In the genomic region with DNA sequence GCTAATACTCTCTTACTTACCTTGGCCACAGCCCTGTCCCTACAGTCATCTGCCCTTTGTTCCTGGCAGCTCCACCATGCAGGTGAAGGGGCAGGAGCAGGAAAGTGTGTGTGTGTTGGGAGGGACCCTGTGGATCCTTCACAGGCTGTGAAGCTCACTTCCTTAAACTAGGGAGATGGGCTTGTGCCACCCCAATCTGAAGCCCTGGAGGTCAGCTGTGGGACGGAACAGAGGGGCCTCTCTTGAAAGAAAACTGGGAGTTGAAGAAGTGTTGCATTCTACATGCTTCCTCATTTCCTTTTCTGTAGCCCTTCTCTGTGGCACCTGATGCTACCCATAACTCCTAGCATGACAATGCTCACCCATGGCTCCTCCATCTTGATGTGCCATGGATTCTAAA, we compare ENCODE assay signal across 24 cellular contexts. TPM values are rescaled to one million over a fixed set of nuclear protein-coding genes. Genes with fewer than 3 reads are reported as not detected.
DNase-seq lines count a peak whose midpoint lies in the region; ATAC-seq and TF ChIP-seq lines count a peak whose summit lies in the region.
"Had no signal": no experiment of that assay in that cellular context is flagged by ENCODE, and none has a peak within 500 bp of the region (broad histone marks: within the 10 kb centered on the region; RNA-seq: fewer than 3 reads in every experiment).

No MANE protein-coding gene starts in this region.

- POLR2A ChIA-PET in activated CD8-positive, alpha-beta T cell treated with anti-CD3 and anti-CD28 coated beads, Interleukin-2, amount 10 ng/mL, durations not matched to agents 7 days and 5 days (lab: Charles Lee): interaction anchor here (0.7 to 3.3 kb wide), 3 partner anchors 10 to 43 kb away, joined by 3 to 15 read pairs (median 6); partner anchors contain the start of genes FEN1 and TMEM258
- POLR2A ChIA-PET in activated CD8-positive, alpha-beta T cell treated with anti-CD3 and anti-CD28 coated beads for 36 hours (lab: Charles Lee): interaction anchor here (2.4 to 13.6 kb wide), 3 partner anchors 8 to 12 kb away, joined by 16 to 119 read pairs (median 18); partner anchors contain the start of genes FADS1, FEN1 and TMEM258

- H4K20me1 ChIP-seq in mammary epithelial cell (ENCODE audit: insufficient read depth, low read length): no peaks in the 10 kb centered on the region

- ATAC-seq in activated CD8-positive, alpha-beta T cell treated with anti-CD3 and anti-CD28 coated beads, Interleukin-2, amount 10 ng/mL, durations not matched to agents 7 days and 5 days: no peak
- ATAC-seq in activated CD8-positive, alpha-beta T cell treated with anti-CD3 and anti-CD28 coated beads for 36 hours: no peak
- ATAC-seq in HG02642 (IDR thresholded peaks at IDR 0.05; ENCODE audit: poor library complexity, unreplicated experiment): no peak
- ATAC-seq: A549, HCT116, PC-3 had no signal

- no peaks in the 10 kb centered on the region for H3K27me3 ChIP-seq in mammary epithelial cell (ENCODE audit: insufficient read depth, low read length)
- H3K27me3 ChIP-seq: BE2C had no signal

- H3K4me3 ChIP-seq in mammary epithelial cell (replicated peaks in 1 of 3; ENCODE audit: insufficient read depth in 1 of 3, low read depth in 2 of 3, low read length in 3 of 3): no peak overlapping the region
- H3K4me3 ChIP-seq: A549 had no signal

- H2AFZ ChIP-seq in mammary epithelial cell (ENCODE audit: low read depth, low read length): no peak overlapping the region

- dilution Hi-C loops in mammary epithelial cell (cut with HindIII; ENCODE audit: low sequenced_read_pairs): no loop called here

- H3K36me3 ChIP-seq in mammary epithelial cell (ENCODE audit: insufficient read depth, low read length): peaks cover 25% of the 10 kb centered on the region

- H3K79me2 ChIP-seq in mammary epithelial cell (ENCODE audit: insufficient read depth, low read length): peaks cover 16% of the 10 kb centered on the region

- intact Hi-C loops in activated CD8-positive, alpha-beta T cell treated with anti-CD3 and anti-CD28 coated beads for 36 hours (cut with micrococcal nuclease): no loop called here
- intact Hi-C loops in activated T-helper 1 cell treated with anti-CD3 and anti-CD28 coated beads, Interleukin-12 subunit alpha, Interleukin-12 subunit beta, Interleukin-2, Interleukin-4 antibody, amounts not matched to agents 30 ng/mL and 10 ng/mL and 1 ng/mL, durations not matched to agents 14 hours and 24 hours and 36 hours (cut with micrococcal nuclease): no loop called here
- intact Hi-C loops in mammary epithelial cell (cut with micrococcal nuclease): no loop called here

- no peak overlapping the region for H3K4me3 Mint-ChIP-seq in activated CD8-positive, alpha-beta T cell treated with anti-CD3 and anti-CD28 coated beads, Interleukin-2, amount 10 ng/mL, durations not matched to agents 7 days and 5 days
- no peak overlapping the region for H3K4me3 Mint-ChIP-seq in activated CD8-positive, alpha-beta T cell treated with anti-CD3 and anti-CD28 coated beads for 36 hours
- no peak overlapping the region for H3K4me3 Mint-ChIP-seq in activated T-helper 1 cell treated with anti-CD3 and anti-CD28 coated beads, Interleukin-12 subunit alpha, Interleukin-12 subunit beta, Interleukin-2, Interleukin-4 antibody, amounts not matched to agents 30 ng/mL and 10 ng/mL and 1 ng/mL, durations not matched to agents 14 hours and 24 hours and 36 hours
- peak overlapping the region; percentile 25 for H3K4me3 Mint-ChIP-seq in glutamatergic neuron (ENCODE audit: unreplicated experiment)

- no peak for TF ChIP-seq CTCF in activated CD8-positive, alpha-beta T cell treated with anti-CD3 and anti-CD28 coated beads for 36 hours (IDR thresholded peaks at IDR 0.05)
- no peak for TF ChIP-seq CTCF in glutamatergic neuron (IDR thresholded peaks at IDR 0.05; ENCODE audit: partially characterized antibody, unreplicated experiment)
- TF ChIP-seq CTCF in mammary epithelial cell (conservative IDR thresholded peaks at IDR 0.05 in 1 of 2, IDR thresholded peaks at IDR 0.05 in 1 of 2; ENCODE audit: extremely low read depth in 1 of 2, insufficient read depth in 1 of 2, low read depth in 1 of 2, low read length in 2 of 2): no peak

- H3K27ac Mint-ChIP-seq in activated CD8-positive, alpha-beta T cell treated with anti-CD3 and anti-CD28 coated beads, Interleukin-2, amount 10 ng/mL, durations not matched to agents 7 days and 5 days: peak overlapping the region; percentile 42
- H3K27ac Mint-ChIP-seq in activated CD8-positive, alpha-beta T cell treated with anti-CD3 and anti-CD28 coated beads for 36 hours: no peak overlapping the region
- H3K27ac Mint-ChIP-seq in activated T-helper 1 cell treated with anti-CD3 and anti-CD28 coated beads, Interleukin-12 subunit alpha, Interleukin-12 subunit beta, Interleukin-2, Interleukin-4 antibody, amounts not matched to agents 30 ng/mL and 10 ng/mL and 1 ng/mL, durations not matched to agents 14 hours and 24 hours and 36 hours: peak overlapping the region; percentile 32
- no peak overlapping the region for H3K27ac Mint-ChIP-seq in glutamatergic neuron (ENCODE audit: unreplicated experiment)

- no peaks in the 10 kb centered on the region for H3K9me3 ChIP-seq in mammary epithelial cell (replicated peaks; ENCODE audit: insufficient read depth, low read length)
- H3K9me3 ChIP-seq: A549, BE2C, Caco-2, SK-N-SH had no signal

- H3K9ac ChIP-seq in mammary epithelial cell (ENCODE audit: insufficient read depth, low read length): no peak overlapping the region
- H3K9ac ChIP-seq: SK-N-SH had no signal

- H3K36me3 Mint-ChIP-seq in activated CD8-positive, alpha-beta T cell treated with anti-CD3 and anti-CD28 coated beads, Interleukin-2, amount 10 ng/mL, durations not matched to agents 7 days and 5 days (ENCODE audit: low read depth): peaks cover 69% of the 10 kb centered on the region
- H3K36me3 Mint-ChIP-seq in activated CD8-positive, alpha-beta T cell treated with anti-CD3 and anti-CD28 coated beads for 36 hours (ENCODE audit: low read depth): peaks cover 41% of the 10 kb centered on the region
- peaks cover 62% of the 10 kb centered on the region for H3K36me3 Mint-ChIP-seq in activated T-helper 1 cell treated with anti-CD3 and anti-CD28 coated beads, Interleukin-12 subunit alpha, Interleukin-12 subunit beta, Interleukin-2, Interleukin-4 antibody, amounts not matched to agents 30 ng/mL and 10 ng/mL and 1 ng/mL, durations not matched to agents 14 hours and 24 hours and 36 hours (ENCODE audit: low read depth)
- H3K36me3 Mint-ChIP-seq in glutamatergic neuron (ENCODE audit: unreplicated experiment): no peaks in the 10 kb centered on the region

- no peaks in the 10 kb centered on the region for H3K27me3 Mint-ChIP-seq in activated CD8-positive, alpha-beta T cell treated with anti-CD3 and anti-CD28 coated beads, Interleukin-2, amount 10 ng/mL, durations not matched to agents 7 days and 5 days (ENCODE audit: low read depth)
- H3K27me3 Mint-ChIP-seq in activated CD8-positive, alpha-beta T cell treated with anti-CD3 and anti-CD28 coated beads for 36 hours: no peaks in the 10 kb centered on the region
- no peaks in the 10 kb centered on the region for H3K27me3 Mint-ChIP-seq in activated T-helper 1 cell treated with anti-CD3 and anti-CD28 coated beads, Interleukin-12 subunit alpha, Interleukin-12 subunit beta, Interleukin-2, Interleukin-4 antibody, amounts not matched to agents 30 ng/mL and 10 ng/mL and 1 ng/mL, durations not matched to agents 14 hours and 24 hours and 36 hours (ENCODE audit: insufficient read depth)
- H3K27me3 Mint-ChIP-seq in glutamatergic neuron (ENCODE audit: unreplicated experiment): peaks cover 10% of the 10 kb centered on the region
- H3K27me3 Mint-ChIP-seq: CD4-positive, CD25-positive, alpha-beta regulatory T cell had no signal

- no TSS peak for BruUV-seq in mammary epithelial cell (replicated peaks; lab: Mats Ljungman, UMichigan)

- in situ Hi-C loops in mammary epithelial cell (cut with MboI; ENCODE audit: low sequenced_read_pairs in 2 of 2): no loop called here

- peaks cover 4% of the 10 kb centered on the region for H3K4me1 Mint-ChIP-seq in activated CD8-positive, alpha-beta T cell treated with anti-CD3 and anti-CD28 coated beads, Interleukin-2, amount 10 ng/mL, durations not matched to agents 7 days and 5 days (ENCODE audit: low read depth)
- no peaks in the 10 kb centered on the region for H3K4me1 Mint-ChIP-seq in activated CD8-positive, alpha-beta T cell treated with anti-CD3 and anti-CD28 coated beads for 36 hours (ENCODE audit: low read depth)
- peaks cover 5% of the 10 kb centered on the region for H3K4me1 Mint-ChIP-seq in activated T-helper 1 cell treated with anti-CD3 and anti-CD28 coated beads, Interleukin-12 subunit alpha, Interleukin-12 subunit beta, Interleukin-2, Interleukin-4 antibody, amounts not matched to agents 30 ng/mL and 10 ng/mL and 1 ng/mL, durations not matched to agents 14 hours and 24 hours and 36 hours (ENCODE audit: low read depth)
- H3K4me1 Mint-ChIP-seq in glutamatergic neuron (ENCODE audit: low read depth, unreplicated experiment): no peaks in the 10 kb centered on the region

- H3K9me3 Mint-ChIP-seq in activated CD8-positive, alpha-beta T cell treated with anti-CD3 and anti-CD28 coated beads, Interleukin-2, amount 10 ng/mL, durations not matched to agents 7 days and 5 days (ENCODE audit: insufficient read depth): no peaks in the 10 kb centered on the region
- H3K9me3 Mint-ChIP-seq in activated CD8-positive, alpha-beta T cell treated with anti-CD3 and anti-CD28 coated beads for 36 hours: no peaks in the 10 kb centered on the region
- H3K9me3 Mint-ChIP-seq in activated T-helper 1 cell treated with anti-CD3 and anti-CD28 coated beads, Interleukin-12 subunit alpha, Interleukin-12 subunit beta, Interleukin-2, Interleukin-4 antibody, amounts not matched to agents 30 ng/mL and 10 ng/mL and 1 ng/mL, durations not matched to agents 14 hours and 24 hours and 36 hours: no peaks in the 10 kb centered on the region
- no peaks in the 10 kb centered on the region for H3K9me3 Mint-ChIP-seq in glutamatergic neuron (ENCODE audit: unreplicated experiment)
- H3K9me3 Mint-ChIP-seq: CD4-positive, CD25-positive, alpha-beta regulatory T cell had no signal

- H3K4me1 ChIP-seq in mammary epithelial cell (ENCODE audit: insufficient read depth, low read length): no peaks in the 10 kb centered on the region

- WGBS in mammary epithelial cell (ENCODE audit: low coverage, missing lambda C conversion rate): 100% methylated on average over 1 of the region's 1 CpG

- no peak overlapping the region for H3K4me2 ChIP-seq in mammary epithelial cell (ENCODE audit: insufficient read depth, low read depth, low read length)
- H3K4me2 ChIP-seq: A549, SK-N-SH had no signal

- CTCF ChIA-PET in activated CD8-positive, alpha-beta T cell treated with anti-CD3 and anti-CD28 coated beads, Interleukin-2, amount 10 ng/mL, durations not matched to agents 7 days and 5 days (lab: Charles Lee): interaction anchor here (0.9 to 4.3 kb wide), 3 partner anchors 9 to 277 kb away, joined by 3 to 43 read pairs (median 5); no protein-coding TSS in a partner anchor
- CTCF ChIA-PET in activated CD8-positive, alpha-beta T cell treated with anti-CD3 and anti-CD28 coated beads for 36 hours (lab: Charles Lee): interaction anchor here (1.0 to 4.2 kb wide), 3 partner anchors 9 to 14 kb away, joined by 4 to 44 read pairs (median 8); no protein-coding TSS in a partner anchor
- CTCF ChIA-PET in mammary epithelial cell (lab: Charles Lee; ENCODE audit: low non-redundant PET): no interaction called here

- DNase-seq in activated CD8-positive, alpha-beta T cell treated with anti-CD3 and anti-CD28 coated beads, Interleukin-2, amount 10 ng/mL, durations not matched to agents 7 days and 5 days: no peak
- DNase-seq in activated CD8-positive, alpha-beta T cell treated with anti-CD3 and anti-CD28 coated beads for 36 hours: no peak
- no peak for DNase-seq in activated T-helper 1 cell treated with anti-CD3 and anti-CD28 coated beads, Interleukin-12 subunit alpha, Interleukin-12 subunit beta, Interleukin-2, Interleukin-4 antibody, amounts not matched to agents 30 ng/mL and 10 ng/mL and 1 ng/mL, durations not matched to agents 14 hours and 24 hours and 36 hours (ENCODE audit: low spot score)
- DNase-seq in glutamatergic neuron (no peak), mammary epithelial cell (no peak)
- no peak for DNase-seq in stimulated activated CD8-positive, alpha-beta memory T cell treated with anti-CD3 and anti-CD28 coated beads, Interleukin-4, amount 100 ng/mL, for 48 hours
- DNase-seq: BE2C; Caco-2; CD4-positive, CD25-positive, alpha-beta regulatory T cell; DMS 273 treated with DMSO at 0.1 percent for 48 hours; DMS79 treated with DMSO at 0.1 percent for 48 hours; IMR-90; NCI-H1048; NCI-H1417 treated with DMSO at 0.1 percent for 48 hours; NCI-H187; NCI-H2107; NCI-H446 treated with DMSO at 0.1 percent for 48 hours; NCI-H526 treated with DMSO at 0.1 percent for 48 hours; PC-3; SHP77; SK-N-SH had no signal

- H3K27ac ChIP-seq in mammary epithelial cell (ENCODE audit: insufficient read depth, low read depth, low read length): no peak overlapping the region
- H3K27ac ChIP-seq: A549 had no signal

RNA-seq across cellular contexts. Expression of gene FADS1, which starts 11.7 kb away (rescaled TPM):
- 10 to 100 TPM; 84.1 to 92.8 TPM for total RNA-seq in activated CD8-positive, alpha-beta T cell treated with anti-CD3 and anti-CD28 coated beads, Interleukin-2, amount 10 ng/mL, durations not matched to agents 7 days and 5 days
- 10 to 100 TPM; 33.9 to 34.4 TPM for total RNA-seq in activated CD8-positive, alpha-beta T cell treated with anti-CD3 and anti-CD28 coated beads for 36 hours
- 92.3 and 97.7 TPM in 2 replicates for total RNA-seq in activated T-helper 1 cell treated with anti-CD3 and anti-CD28 coated beads, Interleukin-12 subunit alpha, Interleukin-12 subunit beta, Interleukin-2, Interleukin-4 antibody, amounts not matched to agents 30 ng/mL and 10 ng/mL and 1 ng/mL, durations not matched to agents 14 hours and 24 hours and 36 hours
- total RNA-seq in glutamatergic neuron (ENCODE audit: unreplicated experiment) (155 TPM), mammary epithelial cell (10 to 100 TPM; 32.9 to 38.8 TPM)
- 56.1 TPM for polyA plus RNA-seq in mammary epithelial cell
- polyA minus RNA-seq in mammary epithelial cell: 31.0 TPM

RNA-seq across cellular contexts. Expression of gene FEN1, which starts 12.4 kb away (rescaled TPM):
- total RNA-seq in activated CD8-positive, alpha-beta T cell treated with anti-CD3 and anti-CD28 coated beads, Interleukin-2, amount 10 ng/mL, durations not matched to agents 7 days and 5 days: 100 to 1,000 TPM; 146 TPM
- total RNA-seq in activated CD8-positive, alpha-beta T cell treated with anti-CD3 and anti-CD28 coated beads for 36 hours: 100 to 1,000 TPM; 109 to 114 TPM
- 147 and 149 TPM in 2 replicates for total RNA-seq in activated T-helper 1 cell treated with anti-CD3 and anti-CD28 coated beads, Interleukin-12 subunit alpha, Interleukin-12 subunit beta, Interleukin-2, Interleukin-4 antibody, amounts not matched to agents 30 ng/mL and 10 ng/mL and 1 ng/mL, durations not matched to agents 14 hours and 24 hours and 36 hours
- 15.2 TPM for total RNA-seq in glutamatergic neuron (ENCODE audit: unreplicated experiment)
- 10 to 100 TPM; 11.7 to 46.1 TPM for total RNA-seq in mammary epithelial cell
- polyA plus RNA-seq in mammary epithelial cell: 65.0 TPM
- 96.1 TPM for polyA minus RNA-seq in mammary epithelial cell

RNA-seq across cellular contexts. Expression of gene TMEM258, which starts 12.7 kb away (rescaled TPM):
- 100 to 1,000 TPM; 154 to 163 TPM for total RNA-seq in activated CD8-positive, alpha-beta T cell treated with anti-CD3 and anti-CD28 coated beads, Interleukin-2, amount 10 ng/mL, durations not matched to agents 7 days and 5 days
- 100 to 1,000 TPM; 162 to 170 TPM for total RNA-seq in activated CD8-positive, alpha-beta T cell treated with anti-CD3 and anti-CD28 coated beads for 36 hours
- total RNA-seq in activated T-helper 1 cell treated with anti-CD3 and anti-CD28 coated beads, Interleukin-12 subunit alpha, Interleukin-12 subunit beta, Interleukin-2, Interleukin-4 antibody, amounts not matched to agents 30 ng/mL and 10 ng/mL and 1 ng/mL, durations not matched to agents 14 hours and 24 hours and 36 hours: 164 and 166 TPM in 2 replicates
- 82.7 TPM for total RNA-seq in glutamatergic neuron (ENCODE audit: unreplicated experiment)
- 10 to 100 TPM; 48.2 to 99.7 TPM for total RNA-seq in mammary epithelial cell
- polyA plus RNA-seq in mammary epithelial cell: 202 TPM
- 79.7 TPM for polyA minus RNA-seq in mammary epithelial cell

RNA-seq across cellular contexts. Expression of gene FADS2, which starts 23.0 kb away (rescaled TPM):
- total RNA-seq in activated CD8-positive, alpha-beta T cell treated with anti-CD3 and anti-CD28 coated beads, Interleukin-2, amount 10 ng/mL, durations not matched to agents 7 days and 5 days: 100 to 1,000 TPM; 395 to 416 TPM
- 100 to 1,000 TPM; 131 to 134 TPM for total RNA-seq in activated CD8-positive, alpha-beta T cell treated with anti-CD3 and anti-CD28 coated beads for 36 hours
- total RNA-seq in activated T-helper 1 cell treated with anti-CD3 and anti-CD28 coated beads, Interleukin-12 subunit alpha, Interleukin-12 subunit beta, Interleukin-2, Interleukin-4 antibody, amounts not matched to agents 30 ng/mL and 10 ng/mL and 1 ng/mL, durations not matched to agents 14 hours and 24 hours and 36 hours: 250 and 256 TPM in 2 replicates
- total RNA-seq in glutamatergic neuron (ENCODE audit: unreplicated experiment): 701 TPM
- total RNA-seq in mammary epithelial cell: 100 to 1,000 TPM in 1 of 2 donors, 10 to 100 TPM in 1; 70.7 to 222 TPM
- polyA plus RNA-seq in mammary epithelial cell: 314 TPM
- 502 TPM for polyA minus RNA-seq in mammary epithelial cell

RNA-seq across cellular contexts. Expression of gene MYRF, which starts 52.7 kb away (rescaled TPM):
- total RNA-seq in activated CD8-positive, alpha-beta T cell treated with anti-CD3 and anti-CD28 coated beads, Interleukin-2, amount 10 ng/mL, durations not matched to agents 7 days and 5 days: 1 to 10 TPM; 2.8 to 2.9 TPM
- 1 to 10 TPM in 1 of 2 experiments, under 1 TPM in 1; 0.97 to 1.6 TPM for total RNA-seq in activated CD8-positive, alpha-beta T cell treated with anti-CD3 and anti-CD28 coated beads for 36 hours
- 0.78 and 0.99 TPM in 2 replicates for total RNA-seq in activated T-helper 1 cell treated with anti-CD3 and anti-CD28 coated beads, Interleukin-12 subunit alpha, Interleukin-12 subunit beta, Interleukin-2, Interleukin-4 antibody, amounts not matched to agents 30 ng/mL and 10 ng/mL and 1 ng/mL, durations not matched to agents 14 hours and 24 hours and 36 hours
- total RNA-seq in glutamatergic neuron (ENCODE audit: unreplicated experiment): 0.29 TPM
- under 1 TPM; under 0.01 to 0.26 TPM for total RNA-seq in mammary epithelial cell
- polyA plus RNA-seq in mammary epithelial cell: 0.16 TPM
- polyA minus RNA-seq in mammary epithelial cell: not detected

Comparison
In these comparisons a context has a peak if more than half of its experiments do, and no peak if none do; other contexts are left out.
1. H3K27ac Mint-ChIP-seq: peak in activated CD8-positive, alpha-beta T cell treated with anti-CD3 and anti-CD28 coated beads, Interleukin-2, amount 10 ng/mL, durations not matched to agents 7 days and 5 days (single experiment) and activated T-helper 1 cell treated with anti-CD3 and anti-CD28 coated beads, Interleukin-12 subunit alpha, Interleukin-12 subunit beta, Interleukin-2, Interleukin-4 antibody, amounts not matched to agents 30 ng/mL and 10 ng/mL and 1 ng/mL, durations not matched to agents 14 hours and 24 hours and 36 hours (single experiment); none in activated CD8-positive, alpha-beta T cell treated with anti-CD3 and anti-CD28 coated beads for 36 hours (single experiment) and glutamatergic neuron (single experiment).